Comparison of ENCODE assay signal across 1 cellular context in the genomic region with DNA sequence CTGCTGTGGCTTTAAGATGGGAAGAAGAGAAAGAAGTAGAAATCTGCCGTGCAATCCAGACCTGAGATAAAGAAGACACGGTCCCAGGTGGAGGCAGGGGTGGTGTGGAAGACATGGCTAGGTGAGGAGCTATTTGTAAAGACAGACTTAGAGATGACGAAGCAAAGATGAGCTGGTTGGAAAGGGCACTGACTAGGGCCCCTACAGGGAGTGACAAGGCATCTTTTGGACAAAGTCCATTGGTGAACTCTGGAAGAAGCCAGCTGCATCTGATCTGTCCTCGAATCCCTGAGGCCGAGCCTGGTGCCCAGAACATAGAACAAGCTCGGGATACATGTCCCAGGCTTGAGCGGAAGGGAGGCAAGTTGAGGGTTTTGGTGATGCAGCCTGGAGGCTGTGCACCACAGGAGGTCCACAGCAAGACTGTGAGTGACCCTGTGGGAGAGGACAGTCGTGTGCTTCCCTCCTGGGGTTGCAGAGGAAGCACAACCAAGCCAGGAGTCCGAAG.
TF ChIP-seq lines count a peak whose summit lies in the region.

No MANE protein-coding gene starts in this region.

TF ChIP-seq in K562, 482 proteins besides CTCF, POLR2A, EP300 and RAD21 (continued from another document and continues in another):
- TF ChIP-seq ZNF639 (CRISPR knock-in tag; conservative IDR thresholded peaks at IDR 0.05 in 1 of 2, IDR thresholded peaks at IDR 0.05 in 1 of 2) = 0 out of 4 replicates have a peak, but pooled peaks of 1 of the 2 experiments have one; percentile 25
- peak; percentile 54; the same call in 1 of the 2 replicates for TF ChIP-seq MAFF (IDR thresholded peaks at IDR 0.05; ENCODE audit: low read length)
- TF ChIP-seq ZC3H8 (IDR thresholded peaks at IDR 0.05) = no peak
- 0 out of 2 replicates have a peak, but pooled peaks have one; percentile 29 for TF ChIP-seq FOSL1 (tag; conservative IDR thresholded peaks at IDR 0.05)
- TF ChIP-seq ZNF592 (IDR thresholded peaks at IDR 0.05) = peak; percentile 41; the same call in 1 of the 2 replicates
- TF ChIP-seq ARID2 (IDR thresholded peaks at IDR 0.05) = no peak
- no peak for TF ChIP-seq ZSCAN29 (IDR thresholded peaks at IDR 0.05)
- TF ChIP-seq L3MBTL2 (IDR thresholded peaks at IDR 0.05) = peak; percentile 59
- TF ChIP-seq, protein P1, sequence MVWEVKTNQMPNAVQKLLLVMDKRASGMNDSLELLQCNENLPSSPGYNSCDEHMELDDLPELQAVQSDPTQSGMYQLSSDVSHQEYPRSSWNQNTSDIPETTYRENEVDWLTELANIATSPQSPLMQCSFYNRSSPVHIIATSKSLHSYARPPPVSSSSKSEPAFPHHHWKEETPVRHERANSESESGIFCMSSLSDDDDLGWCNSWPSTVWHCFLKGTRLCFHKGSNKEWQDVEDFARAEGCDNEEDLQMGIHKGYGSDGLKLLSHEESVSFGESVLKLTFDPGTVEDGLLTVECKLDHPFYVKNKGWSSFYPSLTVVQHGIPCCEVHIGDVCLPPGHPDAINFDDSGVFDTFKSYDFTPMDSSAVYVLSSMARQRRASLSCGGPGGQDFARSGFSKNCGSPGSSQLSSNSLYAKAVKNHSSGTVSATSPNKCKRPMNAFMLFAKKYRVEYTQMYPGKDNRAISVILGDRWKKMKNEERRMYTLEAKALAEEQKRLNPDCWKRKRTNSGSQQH (CRISPR knock-in tag; IDR thresholded peaks at IDR 0.05) = no peak
- TF ChIP-seq, protein P2, sequence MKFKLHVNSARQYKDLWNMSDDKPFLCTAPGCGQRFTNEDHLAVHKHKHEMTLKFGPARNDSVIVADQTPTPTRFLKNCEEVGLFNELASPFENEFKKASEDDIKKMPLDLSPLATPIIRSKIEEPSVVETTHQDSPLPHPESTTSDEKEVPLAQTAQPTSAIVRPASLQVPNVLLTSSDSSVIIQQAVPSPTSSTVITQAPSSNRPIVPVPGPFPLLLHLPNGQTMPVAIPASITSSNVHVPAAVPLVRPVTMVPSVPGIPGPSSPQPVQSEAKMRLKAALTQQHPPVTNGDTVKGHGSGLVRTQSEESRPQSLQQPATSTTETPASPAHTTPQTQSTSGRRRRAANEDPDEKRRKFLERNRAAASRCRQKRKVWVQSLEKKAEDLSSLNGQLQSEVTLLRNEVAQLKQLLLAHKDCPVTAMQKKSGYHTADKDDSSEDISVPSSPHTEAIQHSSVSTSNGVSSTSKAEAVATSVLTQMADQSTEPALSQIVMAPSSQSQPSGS (CRISPR knock-in tag; IDR thresholded peaks at IDR 0.05) = no peak
- TF ChIP-seq BRF2 (IDR thresholded peaks at IDR 0.05; ENCODE audit: borderline replicate concordance, insufficient read depth, insufficient read length) = no peak
- TF ChIP-seq RFX5 (IDR thresholded peaks at IDR 0.05; ENCODE audit: low read depth, low read length) = no peak
- TF ChIP-seq RNF2 (IDR thresholded peaks at IDR 0.05) = no peak
- TF ChIP-seq, protein P3, sequence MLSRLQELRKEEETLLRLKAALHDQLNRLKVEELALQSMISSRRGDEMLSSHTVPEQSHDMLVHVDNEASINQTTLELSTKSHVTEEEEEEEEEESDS (CRISPR knock-in tag; IDR thresholded peaks at IDR 0.05) = no peak
- TF ChIP-seq SUPT5H (IDR thresholded peaks at IDR 0.05) = no peak
- TF ChIP-seq ZKSCAN8 (CRISPR knock-in tag; IDR thresholded peaks at IDR 0.05) = no peak
- TF ChIP-seq, protein P4, sequence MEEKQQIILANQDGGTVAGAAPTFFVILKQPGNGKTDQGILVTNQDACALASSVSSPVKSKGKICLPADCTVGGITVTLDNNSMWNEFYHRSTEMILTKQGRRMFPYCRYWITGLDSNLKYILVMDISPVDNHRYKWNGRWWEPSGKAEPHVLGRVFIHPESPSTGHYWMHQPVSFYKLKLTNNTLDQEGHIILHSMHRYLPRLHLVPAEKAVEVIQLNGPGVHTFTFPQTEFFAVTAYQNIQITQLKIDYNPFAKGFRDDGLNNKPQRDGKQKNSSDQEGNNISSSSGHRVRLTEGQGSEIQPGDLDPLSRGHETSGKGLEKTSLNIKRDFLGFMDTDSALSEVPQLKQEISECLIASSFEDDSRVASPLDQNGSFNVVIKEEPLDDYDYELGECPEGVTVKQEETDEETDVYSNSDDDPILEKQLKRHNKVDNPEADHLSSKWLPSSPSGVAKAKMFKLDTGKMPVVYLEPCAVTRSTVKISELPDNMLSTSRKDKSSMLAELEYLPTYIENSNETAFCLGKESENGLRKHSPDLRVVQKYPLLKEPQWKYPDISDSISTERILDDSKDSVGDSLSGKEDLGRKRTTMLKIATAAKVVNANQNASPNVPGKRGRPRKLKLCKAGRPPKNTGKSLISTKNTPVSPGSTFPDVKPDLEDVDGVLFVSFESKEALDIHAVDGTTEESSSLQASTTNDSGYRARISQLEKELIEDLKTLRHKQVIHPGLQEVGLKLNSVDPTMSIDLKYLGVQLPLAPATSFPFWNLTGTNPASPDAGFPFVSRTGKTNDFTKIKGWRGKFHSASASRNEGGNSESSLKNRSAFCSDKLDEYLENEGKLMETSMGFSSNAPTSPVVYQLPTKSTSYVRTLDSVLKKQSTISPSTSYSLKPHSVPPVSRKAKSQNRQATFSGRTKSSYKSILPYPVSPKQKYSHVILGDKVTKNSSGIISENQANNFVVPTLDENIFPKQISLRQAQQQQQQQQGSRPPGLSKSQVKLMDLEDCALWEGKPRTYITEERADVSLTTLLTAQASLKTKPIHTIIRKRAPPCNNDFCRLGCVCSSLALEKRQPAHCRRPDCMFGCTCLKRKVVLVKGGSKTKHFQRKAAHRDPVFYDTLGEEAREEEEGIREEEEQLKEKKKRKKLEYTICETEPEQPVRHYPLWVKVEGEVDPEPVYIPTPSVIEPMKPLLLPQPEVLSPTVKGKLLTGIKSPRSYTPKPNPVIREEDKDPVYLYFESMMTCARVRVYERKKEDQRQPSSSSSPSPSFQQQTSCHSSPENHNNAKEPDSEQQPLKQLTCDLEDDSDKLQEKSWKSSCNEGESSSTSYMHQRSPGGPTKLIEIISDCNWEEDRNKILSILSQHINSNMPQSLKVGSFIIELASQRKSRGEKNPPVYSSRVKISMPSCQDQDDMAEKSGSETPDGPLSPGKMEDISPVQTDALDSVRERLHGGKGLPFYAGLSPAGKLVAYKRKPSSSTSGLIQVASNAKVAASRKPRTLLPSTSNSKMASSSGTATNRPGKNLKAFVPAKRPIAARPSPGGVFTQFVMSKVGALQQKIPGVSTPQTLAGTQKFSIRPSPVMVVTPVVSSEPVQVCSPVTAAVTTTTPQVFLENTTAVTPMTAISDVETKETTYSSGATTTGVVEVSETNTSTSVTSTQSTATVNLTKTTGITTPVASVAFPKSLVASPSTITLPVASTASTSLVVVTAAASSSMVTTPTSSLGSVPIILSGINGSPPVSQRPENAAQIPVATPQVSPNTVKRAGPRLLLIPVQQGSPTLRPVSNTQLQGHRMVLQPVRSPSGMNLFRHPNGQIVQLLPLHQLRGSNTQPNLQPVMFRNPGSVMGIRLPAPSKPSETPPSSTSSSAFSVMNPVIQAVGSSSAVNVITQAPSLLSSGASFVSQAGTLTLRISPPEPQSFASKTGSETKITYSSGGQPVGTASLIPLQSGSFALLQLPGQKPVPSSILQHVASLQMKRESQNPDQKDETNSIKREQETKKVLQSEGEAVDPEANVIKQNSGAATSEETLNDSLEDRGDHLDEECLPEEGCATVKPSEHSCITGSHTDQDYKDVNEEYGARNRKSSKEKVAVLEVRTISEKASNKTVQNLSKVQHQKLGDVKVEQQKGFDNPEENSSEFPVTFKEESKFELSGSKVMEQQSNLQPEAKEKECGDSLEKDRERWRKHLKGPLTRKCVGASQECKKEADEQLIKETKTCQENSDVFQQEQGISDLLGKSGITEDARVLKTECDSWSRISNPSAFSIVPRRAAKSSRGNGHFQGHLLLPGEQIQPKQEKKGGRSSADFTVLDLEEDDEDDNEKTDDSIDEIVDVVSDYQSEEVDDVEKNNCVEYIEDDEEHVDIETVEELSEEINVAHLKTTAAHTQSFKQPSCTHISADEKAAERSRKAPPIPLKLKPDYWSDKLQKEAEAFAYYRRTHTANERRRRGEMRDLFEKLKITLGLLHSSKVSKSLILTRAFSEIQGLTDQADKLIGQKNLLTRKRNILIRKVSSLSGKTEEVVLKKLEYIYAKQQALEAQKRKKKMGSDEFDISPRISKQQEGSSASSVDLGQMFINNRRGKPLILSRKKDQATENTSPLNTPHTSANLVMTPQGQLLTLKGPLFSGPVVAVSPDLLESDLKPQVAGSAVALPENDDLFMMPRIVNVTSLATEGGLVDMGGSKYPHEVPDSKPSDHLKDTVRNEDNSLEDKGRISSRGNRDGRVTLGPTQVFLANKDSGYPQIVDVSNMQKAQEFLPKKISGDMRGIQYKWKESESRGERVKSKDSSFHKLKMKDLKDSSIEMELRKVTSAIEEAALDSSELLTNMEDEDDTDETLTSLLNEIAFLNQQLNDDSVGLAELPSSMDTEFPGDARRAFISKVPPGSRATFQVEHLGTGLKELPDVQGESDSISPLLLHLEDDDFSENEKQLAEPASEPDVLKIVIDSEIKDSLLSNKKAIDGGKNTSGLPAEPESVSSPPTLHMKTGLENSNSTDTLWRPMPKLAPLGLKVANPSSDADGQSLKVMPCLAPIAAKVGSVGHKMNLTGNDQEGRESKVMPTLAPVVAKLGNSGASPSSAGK (IDR thresholded peaks at IDR 0.05) = peak; percentile 60
- no peak for TF ChIP-seq ZSCAN32 (CRISPR knock-in tag; IDR thresholded peaks at IDR 0.05)
- TF ChIP-seq CBX3 (IDR thresholded peaks at IDR 0.05; ENCODE audit: borderline replicate concordance in 1 of 2, low read length in 2 of 2) = no peak
- TF ChIP-seq NUFIP1 (IDR thresholded peaks at IDR 0.05; ENCODE audit: partially characterized antibody) = no peak
- TF ChIP-seq, protein P5, sequence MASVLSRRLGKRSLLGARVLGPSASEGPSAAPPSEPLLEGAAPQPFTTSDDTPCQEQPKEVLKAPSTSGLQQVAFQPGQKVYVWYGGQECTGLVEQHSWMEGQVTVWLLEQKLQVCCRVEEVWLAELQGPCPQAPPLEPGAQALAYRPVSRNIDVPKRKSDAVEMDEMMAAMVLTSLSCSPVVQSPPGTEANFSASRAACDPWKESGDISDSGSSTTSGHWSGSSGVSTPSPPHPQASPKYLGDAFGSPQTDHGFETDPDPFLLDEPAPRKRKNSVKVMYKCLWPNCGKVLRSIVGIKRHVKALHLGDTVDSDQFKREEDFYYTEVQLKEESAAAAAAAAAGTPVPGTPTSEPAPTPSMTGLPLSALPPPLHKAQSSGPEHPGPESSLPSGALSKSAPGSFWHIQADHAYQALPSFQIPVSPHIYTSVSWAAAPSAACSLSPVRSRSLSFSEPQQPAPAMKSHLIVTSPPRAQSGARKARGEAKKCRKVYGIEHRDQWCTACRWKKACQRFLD (CRISPR knock-in tag; IDR thresholded peaks at IDR 0.05) = 0 out of 2 replicates have a peak, but pooled peaks have one; percentile 31
- TF ChIP-seq C11orf30 (IDR thresholded peaks at IDR 0.05; ENCODE audit: low read depth) = peak; percentile 77; the same call in 1 of the 2 replicates
- TF ChIP-seq, protein P6, sequence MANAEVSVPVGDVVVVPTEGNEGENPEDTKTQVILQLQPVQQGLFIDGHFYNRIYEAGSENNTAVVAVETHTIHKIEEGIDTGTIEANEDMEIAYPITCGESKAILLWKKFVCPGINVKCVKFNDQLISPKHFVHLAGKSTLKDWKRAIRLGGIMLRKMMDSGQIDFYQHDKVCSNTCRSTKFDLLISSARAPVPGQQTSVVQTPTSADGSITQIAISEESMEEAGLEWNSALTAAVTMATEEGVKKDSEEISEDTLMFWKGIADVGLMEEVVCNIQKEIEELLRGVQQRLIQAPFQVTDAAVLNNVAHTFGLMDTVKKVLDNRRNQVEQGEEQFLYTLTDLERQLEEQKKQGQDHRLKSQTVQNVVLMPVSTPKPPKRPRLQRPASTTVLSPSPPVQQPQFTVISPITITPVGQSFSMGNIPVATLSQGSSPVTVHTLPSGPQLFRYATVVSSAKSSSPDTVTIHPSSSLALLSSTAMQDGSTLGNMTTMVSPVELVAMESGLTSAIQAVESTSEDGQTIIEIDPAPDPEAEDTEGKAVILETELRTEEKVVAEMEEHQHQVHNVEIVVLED (CRISPR knock-in tag; IDR thresholded peaks at IDR 0.05) = no peak
- TF ChIP-seq ZNF668 (CRISPR knock-in tag; IDR thresholded peaks at IDR 0.05) = no peak
